In genomic region chr13:87999141-87999765, GRCh38 we compare ENCODE assay signal across 14 cellular contexts.
DNase-seq lines count a peak whose midpoint lies in the region; ATAC-seq and TF ChIP-seq lines count a peak whose summit lies in the region.
"Had no signal": no experiment of that assay in that cellular context is flagged by ENCODE, and none has a peak within 500 bp of the region (broad histone marks: within the 10 kb centered on the region; RNA-seq: fewer than 3 reads in every experiment).

No MANE protein-coding gene starts in this region.

- no peak for TF ChIP-seq RAD21 in SK-N-SH (IDR thresholded peaks at IDR 0.05; ENCODE audit: low read length)

- no peak overlapping the region for H3K4me3 ChIP-seq in GM23338
- H3K4me3 ChIP-seq in SK-N-SH (ENCODE audit: low read depth in 2 of 2, low read length in 1 of 2), result no peak overlapping the region; a peak in 1 of 4 replicates
- H3K4me3 ChIP-seq in fibroblast of pulmonary artery (replicated peaks; ENCODE audit: low read depth, low read length), result no peak overlapping the region
- no peak overlapping the region for H3K4me3 ChIP-seq in retinal pigment epithelial cell (ENCODE audit: low read length)
- H3K4me3 ChIP-seq in coronary artery, result no peak overlapping the region
- no peak overlapping the region for H3K4me3 ChIP-seq in lower lobe of right lung
- H3K4me3 ChIP-seq: pancreas, thoracic aorta had no signal

- no peak for TF ChIP-seq EP300 in SK-N-SH (IDR thresholded peaks at IDR 0.05; ENCODE audit: borderline replicate concordance in 1 of 2, low read depth in 1 of 2, low read length in 1 of 2)

- no peak overlapping the region for H3K27ac Mint-ChIP-seq in GM23338
- H3K27ac Mint-ChIP-seq: activated naive CD4-positive, alpha-beta T cell treated with anti-CD3 and anti-CD28 coated beads, Interleukin-2, amount 10 ng/mL, durations not matched to agents 7 days and 5 days had no signal

- TF ChIP-seq CTCF in GM23338 (conservative IDR thresholded peaks at IDR 0.05; ENCODE audit: low read depth in 2 of 2), result no peak
- no peak for TF ChIP-seq CTCF in SK-N-SH (IDR thresholded peaks at IDR 0.05)
- no peak for TF ChIP-seq CTCF in fibroblast of pulmonary artery (IDR thresholded peaks at IDR 0.05; ENCODE audit: low read length, missing control alignments)
- no peak for TF ChIP-seq CTCF in retinal pigment epithelial cell (conservative IDR thresholded peaks at IDR 0.05; ENCODE audit: low read depth, low read length)
- no peak for TF ChIP-seq CTCF in coronary artery (IDR thresholded peaks at IDR 0.05)
- no peak for TF ChIP-seq CTCF in lower lobe of right lung (IDR thresholded peaks at IDR 0.05)

- DNase-seq in GM23338 (ENCODE audit: low spot score) (no peak), SK-N-SH (no peak), fibroblast of pulmonary artery (ENCODE audit: low read depth) (peak; percentile 26), retinal pigment epithelial cell (ENCODE audit: low read depth) (peak; percentile 77), coronary artery (ENCODE audit: low spot score) (no peak), lower lobe of right lung (no peak), caudate nucleus (lab: John Stamatoyannopoulos, UW) (no peak)
- DNase-seq: activated naive CD4-positive, alpha-beta T cell treated with anti-CD3 and anti-CD28 coated beads, Interleukin-2, amount 10 ng/mL, durations not matched to agents 7 days and 5 days; cerebellar nuclear complex; NCI-H2029 treated with DMSO at 0.1 percent for 48 hours; pancreas; SIG-M5 had no signal

- H3K27ac ChIP-seq in GM23338 (ENCODE audit: low read depth) (no peak overlapping the region), SK-N-SH (ENCODE audit: low read depth in 2 of 2, low read length in 1 of 2) (peak overlapping the region in 1 of 2 experiments; percentile 8; a peak in 2 of 4 replicates), coronary artery (no peak overlapping the region), lower lobe of right lung (no peak overlapping the region), caudate nucleus (ENCODE audit: low read depth, low read length) (no peak overlapping the region)
- H3K27ac ChIP-seq: pancreas, thoracic aorta had no signal

- no peaks in the 10 kb centered on the region for H3K4me1 Mint-ChIP-seq in GM23338
- H3K4me1 Mint-ChIP-seq: activated naive CD4-positive, alpha-beta T cell treated with anti-CD3 and anti-CD28 coated beads, Interleukin-2, amount 10 ng/mL, durations not matched to agents 7 days and 5 days had no signal

- H3K4me3 Mint-ChIP-seq in GM23338, result no peak overlapping the region
- H3K4me3 Mint-ChIP-seq: activated naive CD4-positive, alpha-beta T cell treated with anti-CD3 and anti-CD28 coated beads, Interleukin-2, amount 10 ng/mL, durations not matched to agents 7 days and 5 days had no signal

- H3K9ac ChIP-seq in SK-N-SH, result no peak overlapping the region

- intact Hi-C loops in lower lobe of right lung (cut with DNase I), result no loop called here

- H3K36me3 ChIP-seq in GM23338 (ENCODE audit: insufficient read depth), result no peaks in the 10 kb centered on the region
- no peaks in the 10 kb centered on the region for H3K36me3 ChIP-seq in SK-N-SH (replicated peaks in 1 of 2; ENCODE audit: control insufficient read depth in 1 of 2, insufficient read depth in 2 of 2, low read length in 1 of 2)
- no peaks in the 10 kb centered on the region for H3K36me3 ChIP-seq in lower lobe of right lung
- H3K36me3 ChIP-seq: pancreas, thoracic aorta had no signal

- H3F3A ChIP-seq in GM23338 (replicated peaks; ENCODE audit: low read depth), result no peaks in the 10 kb centered on the region
- H3F3A ChIP-seq in SK-N-SH (replicated peaks; ENCODE audit: insufficient read depth), result no peaks in the 10 kb centered on the region

- ATAC-seq in GM23338, result no peak
- no peak for ATAC-seq in lower lobe of right lung
- ATAC-seq in GM19463 (IDR thresholded peaks at IDR 0.05; ENCODE audit: unreplicated experiment), result no peak
- ATAC-seq: pancreas had no signal

- no peaks in the 10 kb centered on the region for H3K4me1 ChIP-seq in GM23338 (ENCODE audit: insufficient read depth)
- no peaks in the 10 kb centered on the region for H3K4me1 ChIP-seq in SK-N-SH (ENCODE audit: control insufficient read depth in 1 of 2, insufficient read depth in 2 of 2, low read depth in 1 of 2, low read length in 1 of 2)
- H3K4me1 ChIP-seq in lower lobe of right lung, result no peaks in the 10 kb centered on the region
- H3K4me1 ChIP-seq: pancreas had no signal

- H3K4me2 ChIP-seq in GM23338 (no peak overlapping the region), SK-N-SH (no peak overlapping the region)

- POLR2A ChIA-PET in SK-N-SH (lab: Yijun Ruan, JAX), result no interaction called here

- H3K27me3 ChIP-seq in GM23338 (ENCODE audit: insufficient read depth) (no peaks in the 10 kb centered on the region), SK-N-SH (ENCODE audit: insufficient read depth) (no peaks in the 10 kb centered on the region), lower lobe of right lung (ENCODE audit: low read depth) (no peaks in the 10 kb centered on the region)
- H3K27me3 ChIP-seq: pancreas had no signal

- WGBS in SK-N-SH (ENCODE audit: low lambda C conversion rate), result 30% methylated on average over 4 of the region's 4 CpGs

- no peaks in the 10 kb centered on the region for H3K79me2 ChIP-seq in GM23338 (replicated peaks; ENCODE audit: insufficient read depth)
- no peaks in the 10 kb centered on the region for H3K79me2 ChIP-seq in SK-N-SH (ENCODE audit: insufficient read depth)

- H3K9me3 Mint-ChIP-seq in GM23338, result peaks cover 32% of the 10 kb centered on the region

- H4K20me1 ChIP-seq in GM23338 (replicated peaks; ENCODE audit: insufficient read depth) (no peaks in the 10 kb centered on the region), SK-N-SH (ENCODE audit: insufficient read depth) (no peaks in the 10 kb centered on the region)

- CTCF ChIA-PET in SK-N-SH (lab: Yijun Ruan, JAX), result interaction anchor here (0.9 to 1.0 kb wide), 3 partner anchors 11 to 1696 kb away, joined by 3 to 4 read pairs (median 3); no protein-coding TSS in a partner anchor

- H2AFZ ChIP-seq in GM23338 (peak overlapping the region; percentile 3; the same call in 1 of the 2 replicates), SK-N-SH (ENCODE audit: low read depth) (peak overlapping the region; percentile 45; the same call in 1 of the 2 replicates)

- H3K9me2 ChIP-seq in GM23338 (ENCODE audit: insufficient read depth) (0 out of 2 replicates have a peak, but pooled peaks cover 6% of the 10 kb centered on the region), SK-N-SH (no peaks in the 10 kb centered on the region)

- H3K9me3 ChIP-seq in SK-N-SH, result no peaks in the 10 kb centered on the region
- H3K9me3 ChIP-seq in lower lobe of right lung, result no peaks in the 10 kb centered on the region
- H3K9me3 ChIP-seq: pancreas, thoracic aorta had no signal

- peaks cover 3% of the 10 kb centered on the region for H3K27me3 Mint-ChIP-seq in GM23338 (ENCODE audit: insufficient read depth, low read depth, poor library complexity)
- H3K27me3 Mint-ChIP-seq: activated naive CD4-positive, alpha-beta T cell treated with anti-CD3 and anti-CD28 coated beads, Interleukin-2, amount 10 ng/mL, durations not matched to agents 7 days and 5 days had no signal

- H3K36me3 Mint-ChIP-seq in GM23338 (ENCODE audit: low read depth), result peaks cover 19% of the 10 kb centered on the region
- H3K36me3 Mint-ChIP-seq: activated naive CD4-positive, alpha-beta T cell treated with anti-CD3 and anti-CD28 coated beads, Interleukin-2, amount 10 ng/mL, durations not matched to agents 7 days and 5 days had no signal

TF ChIP-seq in GM23338, 12 proteins besides CTCF, POLR2A, EP300 and RAD21 (continues in another document):
- TF ChIP-seq ETS1 (IDR thresholded peaks at IDR 0.05) (no peak), STAT1 (IDR thresholded peaks at IDR 0.05; ENCODE audit: unreplicated experiment) (no peak), CREB1 (CRISPR knock-in tag; IDR thresholded peaks at IDR 0.05; ENCODE audit: low read depth) (no peak), JUNB (IDR thresholded peaks at IDR 0.05; ENCODE audit: unreplicated experiment) (no peak)

TF ChIP-seq in SK-N-SH, 30 proteins besides CTCF, POLR2A, EP300 and RAD21:
- TF ChIP-seq TEAD4 (IDR thresholded peaks at IDR 0.05; ENCODE audit: borderline replicate concordance, insufficient read depth), result 0 out of 2 replicates have a peak, but pooled peaks have one; percentile 16
- TF ChIP-seq NFIC (IDR thresholded peaks at IDR 0.05; ENCODE audit: borderline replicate concordance), result no peak
- TF ChIP-seq CHD2 (IDR thresholded peaks at IDR 0.05; ENCODE audit: low read length, partially characterized antibody), result no peak
- TF ChIP-seq IRF3 (IDR thresholded peaks at IDR 0.05; ENCODE audit: low read depth, low read length), result no peak
- no peak for TF ChIP-seq RCOR1 (IDR thresholded peaks at IDR 0.05; ENCODE audit: low read length)

Comparison
In these comparisons a context has a peak if more than half of its experiments do, and no peak if none do; other contexts are left out.
1. DNase-seq: peak in fibroblast of pulmonary artery (single experiment) and retinal pigment epithelial cell (single experiment); none in GM23338 (single experiment), SK-N-SH (single experiment), coronary artery (single experiment), lower lobe of right lung (single experiment) and caudate nucleus (0 of 61).